ENCODE assay signal across 9 cellular contexts in the genomic region with DNA sequence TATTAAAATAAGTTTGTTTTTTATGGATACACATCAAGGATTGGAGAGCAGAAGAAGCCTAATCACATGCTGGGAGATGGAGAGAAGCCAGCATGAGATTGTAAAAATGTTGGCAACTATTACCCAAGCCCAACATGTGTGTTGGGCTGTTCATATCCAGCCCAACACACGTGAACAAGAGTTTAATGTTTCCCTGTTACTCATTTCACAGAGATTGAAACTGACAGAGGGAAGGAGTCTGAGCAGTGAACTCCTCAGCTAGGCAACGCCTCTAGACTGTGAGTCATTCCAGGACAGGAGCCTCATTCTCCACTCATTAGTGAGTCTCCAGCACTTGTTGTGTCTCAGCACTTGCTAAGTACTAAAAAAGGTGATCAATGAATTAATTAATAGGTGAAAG.
DNase-seq lines count a peak whose midpoint lies in the region; ATAC-seq and TF ChIP-seq lines count a peak whose summit lies in the region.
"Had no signal": no experiment of that assay in that cellular context is flagged by ENCODE, and none has a peak within 500 bp of the region (broad histone marks: within the 10 kb centered on the region; RNA-seq: fewer than 3 reads in every experiment).

No MANE protein-coding gene starts in this region.

- no peak overlapping the region for H3K9ac ChIP-seq in MM.1S (ENCODE audit: low read length)

- no peaks in the 10 kb centered on the region for H3K79me2 ChIP-seq in MM.1S (ENCODE audit: low read length)

- H3K4me3 ChIP-seq in fibroblast of pulmonary artery (replicated peaks; ENCODE audit: low read depth, low read length) (no peak overlapping the region), MM.1S (ENCODE audit: low read length) (no peak overlapping the region)
- H3K4me3 ChIP-seq: skin epidermis had no signal

- no peak for TF ChIP-seq CTCF in GM10266 (IDR thresholded peaks at IDR 0.05; ENCODE audit: control insufficient read depth, insufficient read depth, low read depth, missing control alignments)
- TF ChIP-seq CTCF in fibroblast of pulmonary artery (IDR thresholded peaks at IDR 0.05; ENCODE audit: low read length, missing control alignments): no peak
- TF ChIP-seq CTCF in MM.1S (IDR thresholded peaks at IDR 0.05; ENCODE audit: low read length): no peak

- H3F3A ChIP-seq in MM.1S (ENCODE audit: insufficient read depth, low read length): no peaks in the 10 kb centered on the region

- ATAC-seq in GM21447 (IDR thresholded peaks at IDR 0.05; ENCODE audit: unreplicated experiment) (peak; percentile 95), HG03521 (IDR thresholded peaks at IDR 0.05; ENCODE audit: unreplicated experiment) (peak; percentile 91)

- H3K9me3 ChIP-seq in MM.1S (replicated peaks; ENCODE audit: insufficient read depth, low read length): no peaks in the 10 kb centered on the region

- H3K4me2 ChIP-seq in MM.1S (ENCODE audit: low read depth, low read length): no peak overlapping the region

- H3K27me3 ChIP-seq in MM.1S (replicated peaks; ENCODE audit: insufficient read depth, low read length): no peaks in the 10 kb centered on the region

- H4K20me1 ChIP-seq in MM.1S (ENCODE audit: insufficient read depth, low read length): no peaks in the 10 kb centered on the region

- H3K36me3 ChIP-seq in MM.1S (replicated peaks; ENCODE audit: insufficient read depth, low read length): no peaks in the 10 kb centered on the region

- H3K4me1 ChIP-seq in MM.1S (ENCODE audit: low read length): no peaks in the 10 kb centered on the region

- no peak overlapping the region for H2AFZ ChIP-seq in MM.1S (ENCODE audit: low read length)

- DNase-seq in GM10266 (ENCODE audit: extremely low spot score) (peak; percentile 8), fibroblast of pulmonary artery (ENCODE audit: low read depth) (peak; percentile 62), MM.1S (no peak), Kasumi-1 (lab: John Stamatoyannopoulos, UW) (no peak), NCI-H2227 treated with DMSO at 0.1 percent for 48 hours (lab: John Stamatoyannopoulos, UW) (no peak), GDM1 (lab: John Stamatoyannopoulos, UW) (no peak)

- H3K27ac ChIP-seq in MM.1S (ENCODE audit: low read length): no peak overlapping the region
- H3K27ac ChIP-seq: skin epidermis had no signal

- no peaks in the 10 kb centered on the region for H3K9me2 ChIP-seq in MM.1S (replicated peaks; ENCODE audit: insufficient read depth, low read length)

Comparison
In these comparisons a context has a peak if more than half of its experiments do, and no peak if none do; other contexts are left out.
1. DNase-seq: peak in GM10266 (single experiment) and fibroblast of pulmonary artery (single experiment); none in MM.1S (single experiment), Kasumi-1 (0 of 2), NCI-H2227 treated with DMSO at 0.1 percent for 48 hours (single experiment) and GDM1 (single experiment).